10 cellular contexts compared by ENCODE assay signal in genomic region chrX:38175140-38175539, GRCh38. TPM values are rescaled to one million over a fixed set of nuclear protein-coding genes. Genes with fewer than 3 reads are reported as not detected.
A peak's percentile ranks its signal among the peaks of the same experiment; 100 is the strongest.
DNase-seq lines count a peak whose midpoint lies in the region; ATAC-seq lines count a peak whose summit lies in the region.
"Had no signal": no experiment of that assay in that cellular context is flagged by ENCODE, and none has a peak within 500 bp of the region (broad histone marks: within the 10 kb centered on the region; RNA-seq: fewer than 3 reads in every experiment).

No MANE protein-coding gene starts in this region.

- H3K9me3 ChIP-seq in Karpas-422 (ENCODE audit: low read length) (no peaks in the 10 kb centered on the region), SJSA1 (replicated peaks) (no peaks in the 10 kb centered on the region)

- H4K20me1 ChIP-seq in Karpas-422 (ENCODE audit: insufficient read depth, low read depth, low read length): no peaks in the 10 kb centered on the region

- H3K4me3 ChIP-seq in Karpas-422 (ENCODE audit: low read length) (no peak overlapping the region), SJSA1 (no peak overlapping the region)
- H3K4me3 ChIP-seq: SK-N-MC had no signal

- H3K4me2 ChIP-seq in Karpas-422 (ENCODE audit: low read depth, low read length, poor library complexity, severe bottlenecking): no peak overlapping the region

- no peaks in the 10 kb centered on the region for H3K79me2 ChIP-seq in Karpas-422 (ENCODE audit: low read length)

- H3K4me1 ChIP-seq in Karpas-422 (ENCODE audit: low read length) (no peaks in the 10 kb centered on the region), SJSA1 (replicated peaks) (no peaks in the 10 kb centered on the region)

- no peak overlapping the region for H2AFZ ChIP-seq in Karpas-422 (ENCODE audit: low read length)

- ATAC-seq in GM21825 (IDR thresholded peaks at IDR 0.05; ENCODE audit: unreplicated experiment) (no peak), GM18511 (IDR thresholded peaks at IDR 0.05; ENCODE audit: unreplicated experiment) (no peak)

- DNase-seq in ELF-1 (ENCODE audit: low read depth, low spot score) (peak; percentile 63), Karpas-422 (peak; percentile 69), SJSA1 (ENCODE audit: low read depth in 1 of 2, low spot score in 2 of 2) (peak; percentile 12 to 42), iPS DF 4.7 (ENCODE audit: extremely low read depth, low spot score) (peak; percentile 7), epidermal melanocyte (ENCODE audit: insufficient read length, low spot score) (no peak), AG08396 (ENCODE audit: low spot score) (no peak)
- DNase-seq: left cardiac atrium had no signal

- H3K27ac ChIP-seq in Karpas-422 (ENCODE audit: low read length): no peak overlapping the region
- no peak overlapping the region for H3K27ac ChIP-seq in SJSA1
- H3K27ac ChIP-seq: SK-N-MC had no signal

- H3K36me3 ChIP-seq in Karpas-422 (ENCODE audit: insufficient read depth, low read length) (no peaks in the 10 kb centered on the region), SJSA1 (no peaks in the 10 kb centered on the region)

- H3K9me2 ChIP-seq in Karpas-422 (replicated peaks; ENCODE audit: insufficient read depth, low read length): no peaks in the 10 kb centered on the region

- H3K27me3 ChIP-seq in Karpas-422 (ENCODE audit: low read length): no peaks in the 10 kb centered on the region
- H3K27me3 ChIP-seq in SJSA1 (replicated peaks): no peaks in the 10 kb centered on the region

- H3K9ac ChIP-seq in Karpas-422 (ENCODE audit: low read length): no peak overlapping the region

RNA-seq across cellular contexts. Expression of gene SRPX, which starts 45.5 kb away (rescaled TPM):
- total RNA-seq in Karpas-422 (2014; rRNA removed; shearing (Covaris generic); ENCODE audit: low replicate concordance): not detected in 2 replicates
- 8.5 and 13.4 TPM in 2 replicates for total RNA-seq in SJSA1 (2014; rRNA removed; shearing (Covaris generic))

Comparison
In these comparisons a context has a peak if more than half of its experiments do, and no peak if none do; other contexts are left out.
1. DNase-seq: peak in ELF-1 (single experiment), Karpas-422 (single experiment), SJSA1 (2 of 2) and iPS DF 4.7 (single experiment); none in epidermal melanocyte (single experiment) and AG08396 (single experiment).